Comparison of ENCODE assay signal across 1 cellular context in the genomic region with DNA sequence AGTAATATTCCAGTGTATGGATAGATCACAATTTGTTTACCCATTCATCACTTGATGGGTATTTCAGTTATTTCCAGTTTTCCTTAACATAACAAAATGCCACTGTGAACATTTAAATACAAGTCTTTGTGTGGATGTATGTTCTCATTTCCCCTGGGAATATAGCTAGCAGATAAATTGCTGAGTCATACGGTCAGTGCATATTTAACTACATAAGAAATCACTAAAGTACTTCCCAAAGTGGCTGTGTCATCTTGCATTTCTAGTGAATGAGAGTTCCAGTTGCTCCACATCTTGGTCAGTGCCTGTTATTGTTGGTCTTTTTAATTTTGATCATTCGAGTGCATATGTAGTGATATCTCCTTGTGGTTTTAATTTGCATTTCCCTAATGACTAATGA.
TF ChIP-seq lines count a peak whose summit lies in the region.

No MANE protein-coding gene starts in this region.

TF ChIP-seq in WTC11, 78 proteins besides CTCF, POLR2A, EP300 and RAD21 (continued from another document):
- TF ChIP-seq, protein P1, sequence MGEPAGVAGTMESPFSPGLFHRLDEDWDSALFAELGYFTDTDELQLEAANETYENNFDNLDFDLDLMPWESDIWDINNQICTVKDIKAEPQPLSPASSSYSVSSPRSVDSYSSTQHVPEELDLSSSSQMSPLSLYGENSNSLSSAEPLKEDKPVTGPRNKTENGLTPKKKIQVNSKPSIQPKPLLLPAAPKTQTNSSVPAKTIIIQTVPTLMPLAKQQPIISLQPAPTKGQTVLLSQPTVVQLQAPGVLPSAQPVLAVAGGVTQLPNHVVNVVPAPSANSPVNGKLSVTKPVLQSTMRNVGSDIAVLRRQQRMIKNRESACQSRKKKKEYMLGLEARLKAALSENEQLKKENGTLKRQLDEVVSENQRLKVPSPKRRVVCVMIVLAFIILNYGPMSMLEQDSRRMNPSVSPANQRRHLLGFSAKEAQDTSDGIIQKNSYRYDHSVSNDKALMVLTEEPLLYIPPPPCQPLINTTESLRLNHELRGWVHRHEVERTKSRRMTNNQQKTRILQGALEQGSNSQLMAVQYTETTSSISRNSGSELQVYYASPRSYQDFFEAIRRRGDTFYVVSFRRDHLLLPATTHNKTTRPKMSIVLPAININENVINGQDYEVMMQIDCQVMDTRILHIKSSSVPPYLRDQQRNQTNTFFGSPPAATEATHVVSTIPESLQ (CRISPR knock-in tag; IDR thresholded peaks at IDR 0.05) = no peak
- TF ChIP-seq TCF7 (CRISPR knock-in tag; IDR thresholded peaks at IDR 0.05; ENCODE audit: low read depth) (no peak), ZBTB21 (CRISPR knock-in tag; IDR thresholded peaks at IDR 0.05; ENCODE audit: borderline replicate concordance) (no peak), ZNF416 (CRISPR knock-in tag; IDR thresholded peaks at IDR 0.05) (no peak), OVOL2 (CRISPR knock-in tag; IDR thresholded peaks at IDR 0.05; ENCODE audit: borderline replicate concordance) (no peak), NFYB (CRISPR knock-in tag; conservative IDR thresholded peaks at IDR 0.05; ENCODE audit: low read depth) (no peak), ETV6 (CRISPR knock-in tag; IDR thresholded peaks at IDR 0.05) (no peak), ATF1 (CRISPR knock-in tag; IDR thresholded peaks at IDR 0.05) (no peak), GTF2I (CRISPR knock-in tag; conservative IDR thresholded peaks at IDR 0.05) (no peak)
- TF ChIP-seq, protein P2, sequence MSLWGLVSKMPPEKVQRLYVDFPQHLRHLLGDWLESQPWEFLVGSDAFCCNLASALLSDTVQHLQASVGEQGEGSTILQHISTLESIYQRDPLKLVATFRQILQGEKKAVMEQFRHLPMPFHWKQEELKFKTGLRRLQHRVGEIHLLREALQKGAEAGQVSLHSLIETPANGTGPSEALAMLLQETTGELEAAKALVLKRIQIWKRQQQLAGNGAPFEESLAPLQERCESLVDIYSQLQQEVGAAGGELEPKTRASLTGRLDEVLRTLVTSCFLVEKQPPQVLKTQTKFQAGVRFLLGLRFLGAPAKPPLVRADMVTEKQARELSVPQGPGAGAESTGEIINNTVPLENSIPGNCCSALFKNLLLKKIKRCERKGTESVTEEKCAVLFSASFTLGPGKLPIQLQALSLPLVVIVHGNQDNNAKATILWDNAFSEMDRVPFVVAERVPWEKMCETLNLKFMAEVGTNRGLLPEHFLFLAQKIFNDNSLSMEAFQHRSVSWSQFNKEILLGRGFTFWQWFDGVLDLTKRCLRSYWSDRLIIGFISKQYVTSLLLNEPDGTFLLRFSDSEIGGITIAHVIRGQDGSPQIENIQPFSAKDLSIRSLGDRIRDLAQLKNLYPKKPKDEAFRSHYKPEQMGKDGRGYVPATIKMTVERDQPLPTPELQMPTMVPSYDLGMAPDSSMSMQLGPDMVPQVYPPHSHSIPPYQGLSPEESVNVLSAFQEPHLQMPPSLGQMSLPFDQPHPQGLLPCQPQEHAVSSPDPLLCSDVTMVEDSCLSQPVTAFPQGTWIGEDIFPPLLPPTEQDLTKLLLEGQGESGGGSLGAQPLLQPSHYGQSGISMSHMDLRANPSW (CRISPR knock-in tag; conservative IDR thresholded peaks at IDR 0.05; ENCODE audit: low read depth) = no peak
- TF ChIP-seq, protein P3, sequence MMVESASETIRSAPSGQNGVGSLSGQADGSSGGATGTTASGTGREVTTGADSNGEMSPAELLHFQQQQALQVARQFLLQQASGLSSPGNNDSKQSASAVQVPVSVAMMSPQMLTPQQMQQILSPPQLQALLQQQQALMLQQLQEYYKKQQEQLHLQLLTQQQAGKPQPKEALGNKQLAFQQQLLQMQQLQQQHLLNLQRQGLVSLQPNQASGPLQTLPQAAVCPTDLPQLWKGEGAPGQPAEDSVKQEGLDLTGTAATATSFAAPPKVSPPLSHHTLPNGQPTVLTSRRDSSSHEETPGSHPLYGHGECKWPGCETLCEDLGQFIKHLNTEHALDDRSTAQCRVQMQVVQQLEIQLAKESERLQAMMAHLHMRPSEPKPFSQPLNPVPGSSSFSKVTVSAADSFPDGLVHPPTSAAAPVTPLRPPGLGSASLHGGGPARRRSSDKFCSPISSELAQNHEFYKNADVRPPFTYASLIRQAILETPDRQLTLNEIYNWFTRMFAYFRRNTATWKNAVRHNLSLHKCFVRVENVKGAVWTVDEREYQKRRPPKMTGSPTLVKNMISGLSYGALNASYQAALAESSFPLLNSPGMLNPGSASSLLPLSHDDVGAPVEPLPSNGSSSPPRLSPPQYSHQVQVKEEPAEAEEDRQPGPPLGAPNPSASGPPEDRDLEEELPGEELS (CRISPR knock-in tag; IDR thresholded peaks at IDR 0.05) = no peak
- TF ChIP-seq, protein P4, sequence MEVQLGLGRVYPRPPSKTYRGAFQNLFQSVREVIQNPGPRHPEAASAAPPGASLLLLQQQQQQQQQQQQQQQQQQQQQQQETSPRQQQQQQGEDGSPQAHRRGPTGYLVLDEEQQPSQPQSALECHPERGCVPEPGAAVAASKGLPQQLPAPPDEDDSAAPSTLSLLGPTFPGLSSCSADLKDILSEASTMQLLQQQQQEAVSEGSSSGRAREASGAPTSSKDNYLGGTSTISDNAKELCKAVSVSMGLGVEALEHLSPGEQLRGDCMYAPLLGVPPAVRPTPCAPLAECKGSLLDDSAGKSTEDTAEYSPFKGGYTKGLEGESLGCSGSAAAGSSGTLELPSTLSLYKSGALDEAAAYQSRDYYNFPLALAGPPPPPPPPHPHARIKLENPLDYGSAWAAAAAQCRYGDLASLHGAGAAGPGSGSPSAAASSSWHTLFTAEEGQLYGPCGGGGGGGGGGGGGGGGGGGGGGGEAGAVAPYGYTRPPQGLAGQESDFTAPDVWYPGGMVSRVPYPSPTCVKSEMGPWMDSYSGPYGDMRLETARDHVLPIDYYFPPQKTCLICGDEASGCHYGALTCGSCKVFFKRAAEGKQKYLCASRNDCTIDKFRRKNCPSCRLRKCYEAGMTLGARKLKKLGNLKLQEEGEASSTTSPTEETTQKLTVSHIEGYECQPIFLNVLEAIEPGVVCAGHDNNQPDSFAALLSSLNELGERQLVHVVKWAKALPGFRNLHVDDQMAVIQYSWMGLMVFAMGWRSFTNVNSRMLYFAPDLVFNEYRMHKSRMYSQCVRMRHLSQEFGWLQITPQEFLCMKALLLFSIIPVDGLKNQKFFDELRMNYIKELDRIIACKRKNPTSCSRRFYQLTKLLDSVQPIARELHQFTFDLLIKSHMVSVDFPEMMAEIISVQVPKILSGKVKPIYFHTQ (CRISPR knock-in tag; IDR thresholded peaks at IDR 0.05) = no peak
- TF ChIP-seq, protein P5, sequence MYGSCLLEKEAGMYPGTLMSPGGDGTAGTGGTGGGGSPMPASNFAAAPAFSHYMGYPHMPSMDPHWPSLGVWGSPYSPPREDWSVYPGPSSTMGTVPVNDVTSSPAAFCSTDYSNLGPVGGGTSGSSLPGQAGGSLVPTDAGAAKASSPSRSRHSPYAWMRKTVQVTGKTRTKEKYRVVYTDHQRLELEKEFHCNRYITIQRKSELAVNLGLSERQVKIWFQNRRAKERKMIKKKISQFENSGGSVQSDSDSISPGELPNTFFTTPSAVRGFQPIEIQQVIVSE (CRISPR knock-in tag; IDR thresholded peaks at IDR 0.05; ENCODE audit: borderline replicate concordance) = no peak
- TF ChIP-seq, protein P6, sequence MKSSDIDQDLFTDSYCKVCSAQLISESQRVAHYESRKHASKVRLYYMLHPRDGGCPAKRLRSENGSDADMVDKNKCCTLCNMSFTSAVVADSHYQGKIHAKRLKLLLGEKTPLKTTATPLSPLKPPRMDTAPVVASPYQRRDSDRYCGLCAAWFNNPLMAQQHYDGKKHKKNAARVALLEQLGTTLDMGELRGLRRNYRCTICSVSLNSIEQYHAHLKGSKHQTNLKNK (CRISPR knock-in tag; IDR thresholded peaks at IDR 0.05) = no peak
